In the genomic region with DNA sequence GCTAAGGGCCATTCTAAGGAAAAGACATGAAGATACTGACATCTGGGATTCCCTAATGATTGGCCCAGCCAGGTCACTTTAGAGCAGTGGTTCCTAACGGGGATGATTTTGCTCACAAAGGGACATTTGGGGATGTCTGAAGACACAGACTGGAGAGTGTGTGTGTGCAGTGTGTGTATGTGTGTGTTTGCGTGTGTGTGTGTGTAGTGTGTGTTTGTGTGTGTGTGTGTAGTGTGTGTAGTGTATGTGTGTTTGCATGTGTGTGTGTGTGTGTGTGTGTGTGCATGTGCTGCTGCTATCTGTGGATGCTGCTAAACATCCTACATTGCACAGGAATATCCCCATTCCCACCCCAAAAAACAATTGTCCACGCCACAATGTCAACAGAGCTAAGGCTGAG, we compare ENCODE assay signal across 9 cellular contexts.
"Had no signal": no experiment of that assay in that cellular context is flagged by ENCODE, and none has a peak within 500 bp of the region (broad histone marks: within the 10 kb centered on the region; RNA-seq: fewer than 3 reads in every experiment).

No MANE protein-coding gene starts in this region.

- H3K9ac ChIP-seq: GM23248 had no signal

- H2AFZ ChIP-seq: GM23248 had no signal

- H3K27ac ChIP-seq: GM23248, HL-60 had no signal

- H3K9me3 ChIP-seq: HAP-1 had no signal

- H3K36me3 ChIP-seq: HAP-1 had no signal

- ATAC-seq: HCT116, K562 had no signal

- H3K4me3 ChIP-seq: GM23248, HAP-1, K562 had no signal

- H3K4me1 ChIP-seq: HAP-1 had no signal

- DNase-seq: GM23248, GOT3, H7, IMR-90, KG1 had no signal

- FAIRE-seq: K562 had no signal
